ENCODE assay signal across 17 cellular contexts in genomic region chr6:146153040-146153758, GRCh38.
A peak's percentile ranks its signal among the peaks of the same experiment; 100 is the strongest.
DNase-seq lines count a peak whose midpoint lies in the region; ATAC-seq, FAIRE-seq and TF ChIP-seq lines count a peak whose summit lies in the region.
"Had no signal": no experiment of that assay in that cellular context is flagged by ENCODE, and none has a peak within 500 bp of the region (broad histone marks: within the 10 kb centered on the region; RNA-seq: fewer than 3 reads in every experiment).

No MANE protein-coding gene starts in this region.

- no peak overlapping the region for H3K4me3 Mint-ChIP-seq in GM23338
- no peak overlapping the region for H3K4me3 Mint-ChIP-seq in activated naive CD4-positive, alpha-beta T cell treated with anti-CD3 and anti-CD28 coated beads for 36 hours
- H3K4me3 Mint-ChIP-seq: activated T-cell treated with anti-CD3 and anti-CD28 coated beads, Interleukin-2, amount 50 U/mL, for 4 hours had no signal

- intact Hi-C loops in thyroid gland (cut with DNase I), result no loop called here
- intact Hi-C loops in activated naive CD4-positive, alpha-beta T cell treated with anti-CD3 and anti-CD28 coated beads for 36 hours (cut with micrococcal nuclease), result no loop called here

- ATAC-seq in GM19351 (IDR thresholded peaks at IDR 0.05; ENCODE audit: unreplicated experiment), result peak; percentile 98
- peak; percentile 99 for ATAC-seq in HG02623 (IDR thresholded peaks at IDR 0.05; ENCODE audit: unreplicated experiment)
- peak; percentile 97 for ATAC-seq in HG03280 (IDR thresholded peaks at IDR 0.05; ENCODE audit: unreplicated experiment)
- ATAC-seq in GM23338, result no peak; the same call in 2 of the 3 replicates
- ATAC-seq: activated T-cell treated with anti-CD3 and anti-CD28 coated beads, Interleukin-2, amount 50 U/mL, for 4 hours; body of pancreas; heart left ventricle; Right ventricle myocardium inferior had no signal

- CTCF ChIA-PET in activated naive CD4-positive, alpha-beta T cell treated with anti-CD3 and anti-CD28 coated beads for 36 hours (lab: Charles Lee), result no interaction called here

- no peak overlapping the region for H2AFZ ChIP-seq in GM23338

- no peaks in the 10 kb centered on the region for H3F3A ChIP-seq in GM23338 (replicated peaks; ENCODE audit: low read depth)

- TF ChIP-seq POLR2A in GM12892 (IDR thresholded peaks at IDR 0.05; ENCODE audit: low read depth, low read length) (no peak), thyroid gland (IDR thresholded peaks at IDR 0.05) (no peak)

- H3K27ac ChIP-seq in thyroid gland (no peak overlapping the region), GM23338 (ENCODE audit: low read depth) (no peak overlapping the region)
- H3K27ac ChIP-seq: body of pancreas, heart left ventricle had no signal

- H3K4me1 ChIP-seq in thyroid gland (no peaks in the 10 kb centered on the region), GM23338 (ENCODE audit: insufficient read depth) (peaks cover 9% of the 10 kb centered on the region)
- H3K4me1 ChIP-seq: body of pancreas, heart left ventricle had no signal

- H3K9me2 ChIP-seq in GM23338 (ENCODE audit: insufficient read depth), result 0 out of 2 replicates have a peak, but pooled peaks cover 4% of the 10 kb centered on the region

- H3K4me3 ChIP-seq in thyroid gland (replicated peaks in 1 of 3) (no peak overlapping the region), GM23338 (no peak overlapping the region)
- H3K4me3 ChIP-seq: body of pancreas, heart left ventricle had no signal

- TF ChIP-seq CTCF in thyroid gland (IDR thresholded peaks at IDR 0.05) (no peak), GM23338 (conservative IDR thresholded peaks at IDR 0.05; ENCODE audit: low read depth in 2 of 2) (no peak)

- WGBS in thyroid gland, 2 donors, result 83 to 84% methylated on average over 4 of the region's 4 CpGs

- H3K36me3 Mint-ChIP-seq in GM23338 (ENCODE audit: low read depth), result no peaks in the 10 kb centered on the region
- no peaks in the 10 kb centered on the region for H3K36me3 Mint-ChIP-seq in activated naive CD4-positive, alpha-beta T cell treated with anti-CD3 and anti-CD28 coated beads for 36 hours (ENCODE audit: low read depth)

- no peaks in the 10 kb centered on the region for H4K20me1 ChIP-seq in GM23338 (replicated peaks; ENCODE audit: insufficient read depth)

- FAIRE-seq in GM12892 (lab: Jason Lieb, UNC), result peak; percentile 53
- FAIRE-seq: endometrium had no signal

- no peaks in the 10 kb centered on the region for H3K27me3 ChIP-seq in thyroid gland
- H3K27me3 ChIP-seq in GM23338 (ENCODE audit: insufficient read depth), result no peaks in the 10 kb centered on the region
- H3K27me3 ChIP-seq: body of pancreas, heart left ventricle had no signal

- H3K79me2 ChIP-seq in GM23338 (replicated peaks; ENCODE audit: insufficient read depth), result no peaks in the 10 kb centered on the region

- H3K27ac Mint-ChIP-seq in GM23338, result no peak overlapping the region
- no peak overlapping the region for H3K27ac Mint-ChIP-seq in activated naive CD4-positive, alpha-beta T cell treated with anti-CD3 and anti-CD28 coated beads for 36 hours

- DNase-seq in GM12892 (ENCODE audit: insufficient read length), result no peak
- no peak for DNase-seq in thyroid gland
- DNase-seq in GM23338 (ENCODE audit: low spot score), result no peak
- no peak for DNase-seq in putamen (ENCODE audit: low spot score)
- DNase-seq in activated naive CD4-positive, alpha-beta T cell treated with anti-CD3 and anti-CD28 coated beads for 36 hours, result no peak
- DNase-seq: activated T-cell treated with anti-CD3 and anti-CD28 coated beads, Interleukin-2, amount 50 U/mL, for 4 hours; body of pancreas; EL; heart left ventricle; NCI-H510A treated with DMSO at 0.1 percent for 48 hours; occipital lobe; stimulated activated naive CD4-positive, alpha-beta T cell treated with Interleukin-2 at 50 U/mL for 16 hours had no signal

- no peaks in the 10 kb centered on the region for H3K9me3 ChIP-seq in thyroid gland
- H3K9me3 ChIP-seq: body of pancreas, heart left ventricle had no signal

- H3K27me3 Mint-ChIP-seq in GM23338 (ENCODE audit: insufficient read depth, low read depth, poor library complexity), result no peaks in the 10 kb centered on the region
- H3K27me3 Mint-ChIP-seq in activated naive CD4-positive, alpha-beta T cell treated with anti-CD3 and anti-CD28 coated beads for 36 hours (ENCODE audit: low read depth), result no peaks in the 10 kb centered on the region

- peaks cover 17% of the 10 kb centered on the region for H3K4me1 Mint-ChIP-seq in GM23338
- H3K4me1 Mint-ChIP-seq in activated naive CD4-positive, alpha-beta T cell treated with anti-CD3 and anti-CD28 coated beads for 36 hours (ENCODE audit: low read depth), result no peaks in the 10 kb centered on the region

- H3K9me3 Mint-ChIP-seq in GM23338, result no peaks in the 10 kb centered on the region
- H3K9me3 Mint-ChIP-seq in activated naive CD4-positive, alpha-beta T cell treated with anti-CD3 and anti-CD28 coated beads for 36 hours, result no peaks in the 10 kb centered on the region
- H3K9me3 Mint-ChIP-seq: activated T-cell treated with anti-CD3 and anti-CD28 coated beads, Interleukin-2, amount 50 U/mL, for 4 hours had no signal

- no peak overlapping the region for H3K4me2 ChIP-seq in GM23338

- no peaks in the 10 kb centered on the region for H3K36me3 ChIP-seq in thyroid gland
- no peaks in the 10 kb centered on the region for H3K36me3 ChIP-seq in GM23338 (ENCODE audit: insufficient read depth)
- H3K36me3 ChIP-seq: heart left ventricle had no signal

TF ChIP-seq in GM23338, 12 proteins besides CTCF, POLR2A, EP300 and RAD21 (continues in another document):
- no peak for TF ChIP-seq CREB1 (CRISPR knock-in tag; IDR thresholded peaks at IDR 0.05; ENCODE audit: low read depth)
- no peak for TF ChIP-seq JUNB (IDR thresholded peaks at IDR 0.05; ENCODE audit: unreplicated experiment)
- no peak for TF ChIP-seq EZH2phosphoT487 (IDR thresholded peaks at IDR 0.05; ENCODE audit: unreplicated experiment)
- no peak for TF ChIP-seq POLR2AphosphoS5 (IDR thresholded peaks at IDR 0.05; ENCODE audit: low read depth)
- TF ChIP-seq, protein P1, sequence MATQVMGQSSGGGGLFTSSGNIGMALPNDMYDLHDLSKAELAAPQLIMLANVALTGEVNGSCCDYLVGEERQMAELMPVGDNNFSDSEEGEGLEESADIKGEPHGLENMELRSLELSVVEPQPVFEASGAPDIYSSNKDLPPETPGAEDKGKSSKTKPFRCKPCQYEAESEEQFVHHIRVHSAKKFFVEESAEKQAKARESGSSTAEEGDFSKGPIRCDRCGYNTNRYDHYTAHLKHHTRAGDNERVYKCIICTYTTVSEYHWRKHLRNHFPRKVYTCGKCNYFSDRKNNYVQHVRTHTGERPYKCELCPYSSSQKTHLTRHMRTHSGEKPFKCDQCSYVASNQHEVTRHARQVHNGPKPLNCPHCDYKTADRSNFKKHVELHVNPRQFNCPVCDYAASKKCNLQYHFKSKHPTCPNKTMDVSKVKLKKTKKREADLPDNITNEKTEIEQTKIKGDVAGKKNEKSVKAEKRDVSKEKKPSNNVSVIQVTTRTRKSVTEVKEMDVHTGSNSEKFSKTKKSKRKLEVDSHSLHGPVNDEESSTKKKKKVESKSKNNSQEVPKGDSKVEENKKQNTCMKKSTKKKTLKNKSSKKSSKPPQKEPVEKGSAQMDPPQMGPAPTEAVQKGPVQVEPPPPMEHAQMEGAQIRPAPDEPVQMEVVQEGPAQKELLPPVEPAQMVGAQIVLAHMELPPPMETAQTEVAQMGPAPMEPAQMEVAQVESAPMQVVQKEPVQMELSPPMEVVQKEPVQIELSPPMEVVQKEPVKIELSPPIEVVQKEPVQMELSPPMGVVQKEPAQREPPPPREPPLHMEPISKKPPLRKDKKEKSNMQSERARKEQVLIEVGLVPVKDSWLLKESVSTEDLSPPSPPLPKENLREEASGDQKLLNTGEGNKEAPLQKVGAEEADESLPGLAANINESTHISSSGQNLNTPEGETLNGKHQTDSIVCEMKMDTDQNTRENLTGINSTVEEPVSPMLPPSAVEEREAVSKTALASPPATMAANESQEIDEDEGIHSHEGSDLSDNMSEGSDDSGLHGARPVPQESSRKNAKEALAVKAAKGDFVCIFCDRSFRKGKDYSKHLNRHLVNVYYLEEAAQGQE (IDR thresholded peaks at IDR 0.05; ENCODE audit: unreplicated experiment), result no peak
